In the genomic region with DNA sequence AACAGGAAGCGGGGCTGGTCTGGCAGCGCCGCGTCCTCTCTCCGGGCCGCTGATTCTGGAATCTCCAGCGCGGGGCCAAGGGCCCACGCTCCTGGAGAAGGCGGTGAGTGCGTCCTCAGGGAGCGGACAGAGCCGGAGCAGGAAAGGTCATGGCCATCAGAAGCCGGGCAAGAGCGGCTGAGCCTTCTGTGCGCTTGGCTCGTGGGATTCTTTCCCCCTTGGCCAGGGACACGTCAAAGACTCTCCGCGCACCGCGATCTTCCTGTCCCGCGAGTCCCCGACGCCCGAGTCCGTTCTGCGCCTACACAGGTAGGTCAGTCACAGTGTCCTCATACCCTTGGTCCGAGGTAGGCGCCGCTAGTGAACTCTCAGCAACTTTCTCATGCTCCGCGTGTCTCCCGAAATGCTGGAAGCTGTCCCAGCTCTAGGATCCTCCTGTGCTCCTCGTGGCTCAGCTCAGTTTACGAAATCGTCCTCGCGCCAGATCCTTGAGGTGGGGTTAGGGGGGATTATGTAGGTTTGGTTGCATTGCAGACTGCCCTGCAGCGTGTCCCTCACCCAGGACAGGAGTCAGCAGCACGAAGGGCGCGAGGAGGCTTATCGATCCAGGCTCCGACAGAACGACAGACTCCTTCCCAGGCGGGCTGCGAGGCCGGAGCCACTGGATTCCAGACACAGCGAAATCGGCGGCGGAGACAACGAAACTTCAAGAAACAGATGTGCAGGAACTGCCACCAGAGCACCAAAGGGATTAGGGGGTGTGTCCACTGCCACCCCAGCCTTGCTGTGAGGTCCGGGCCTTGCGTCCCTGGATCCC, we compare ENCODE assay signal across 13 cellular contexts. TPM values are rescaled to one million over a fixed set of nuclear protein-coding genes. Genes with fewer than 3 reads are reported as not detected.
DNase-seq lines count a peak whose midpoint lies in the region; ATAC-seq and TF ChIP-seq lines count a peak whose summit lies in the region.
"Had no signal": no experiment of that assay in that cellular context is flagged by ENCODE, and none has a peak within 500 bp of the region (broad histone marks: within the 10 kb centered on the region; RNA-seq: fewer than 3 reads in every experiment).

No MANE protein-coding gene starts in this region.

- TF ChIP-seq POLR2A in Peyer's patch (IDR thresholded peaks at IDR 0.05) (no peak), esophagus squamous epithelium (IDR thresholded peaks at IDR 0.05) (no peak)

- H3K4me3 Mint-ChIP-seq in naive B cell: peak overlapping the region in 7 of 8 donors; percentile 58 to 88 (median 79)

- ATAC-seq in naive B cell (ENCODE audit: low read depth in 2 of 2) (no peak), GM19455 (IDR thresholded peaks at IDR 0.05; ENCODE audit: unreplicated experiment) (no peak)
- ATAC-seq: K562 had no signal

- H3K36me3 Mint-ChIP-seq in naive B cell: no peaks in the 10 kb centered on the region
- H3K36me3 Mint-ChIP-seq: activated naive CD8-positive, alpha-beta T cell treated with anti-CD3 and anti-CD28 coated beads, Interleukin-2, amount 10 ng/mL, durations not matched to agents 7 days and 5 days had no signal

- intact Hi-C loops in esophagus squamous epithelium (cut with DNase I): no loop called here

- peaks cover 0 to 11% (median 0%) of the 10 kb centered on the region in 11 experiments; a peak in 6 of 22 replicates for H3K9me3 ChIP-seq in BLaER1 treated with 17β-estradiol and CSF1 and Interleukin-3, amounts not matched to agents 10 nM and 100 nM (replicated peaks in 1 of 11)
- H3K9me3 ChIP-seq in Peyer's patch (no peaks in the 10 kb centered on the region), esophagus squamous epithelium (no peaks in the 10 kb centered on the region)
- H3K9me3 ChIP-seq: right lobe of liver had no signal

- peaks cover 0 to 3% (median 0%) of the 10 kb centered on the region in 7 donors for H3K9me3 Mint-ChIP-seq in naive B cell
- H3K9me3 Mint-ChIP-seq: activated naive CD8-positive, alpha-beta T cell treated with anti-CD3 and anti-CD28 coated beads, Interleukin-2, amount 10 ng/mL, durations not matched to agents 7 days and 5 days had no signal

- H3K36me3 ChIP-seq in BLaER1 treated with 17β-estradiol and CSF1 and Interleukin-3, amounts not matched to agents 10 nM and 100 nM: no peaks in the 10 kb centered on the region
- H3K36me3 ChIP-seq in Peyer's patch: no peaks in the 10 kb centered on the region
- H3K36me3 ChIP-seq in esophagus squamous epithelium: no peaks in the 10 kb centered on the region
- H3K36me3 ChIP-seq: right lobe of liver had no signal

- H3K4me3 ChIP-seq in BLaER1 treated with 17β-estradiol and CSF1 and Interleukin-3, amounts not matched to agents 10 nM and 100 nM: peak overlapping the region; percentile 36 to 67 (median 52); a peak in 15 of 20 replicates
- H3K4me3 ChIP-seq in Peyer's patch: peak overlapping the region in 3 of 4 donors; percentile 12 to 23 (median 20)
- H3K4me3 ChIP-seq in esophagus squamous epithelium: peak overlapping the region in 3 of 4 donors; percentile 9 to 52 (median 28)
- H3K4me3 ChIP-seq: K562, right lobe of liver had no signal

- TF ChIP-seq CTCF in Peyer's patch (IDR thresholded peaks at IDR 0.05) (no peak), esophagus squamous epithelium (IDR thresholded peaks at IDR 0.05) (no peak)

- no peak for DNase-seq in Peyer's patch
- DNase-seq in esophagus squamous epithelium (lab: John Stamatoyannopoulos, UW): no peak
- DNase-seq in naive B cell: no peak
- no peak for DNase-seq in NAMALWA (ENCODE audit: low spot score)
- no peak for DNase-seq in activated gamma-delta T cell (lab: John Stamatoyannopoulos, UW)
- no peak for DNase-seq in mesenteric fat pad (ENCODE audit: low spot score)
- DNase-seq: NCI-H446 treated with DMSO at 0.1 percent for 48 hours, right lobe of liver had no signal

- H3K27me3 ChIP-seq in BLaER1 treated with 17β-estradiol and CSF1 and Interleukin-3, amounts not matched to agents 10 nM and 100 nM: peaks cover 52 to 84% (median 77%) of the 10 kb centered on the region in 11 experiments
- H3K27me3 ChIP-seq in Peyer's patch (peaks cover 0 to 39% of the 10 kb centered on the region in 2 donors), esophagus squamous epithelium (peaks cover 18 to 100% (median 25%) of the 10 kb centered on the region in 4 donors)

- no peak overlapping the region for H3K27ac Mint-ChIP-seq in naive B cell
- H3K27ac Mint-ChIP-seq: activated naive CD8-positive, alpha-beta T cell treated with anti-CD3 and anti-CD28 coated beads, Interleukin-2, amount 10 ng/mL, durations not matched to agents 7 days and 5 days had no signal

- H3K4me1 Mint-ChIP-seq in naive B cell: peaks cover 19 to 38% (median 33%) of the 10 kb centered on the region in 3 donors

- peaks cover 0 to 20% (median 0%) of the 10 kb centered on the region in 11 experiments; a peak in 2 of 22 replicates for H4K20me1 ChIP-seq in BLaER1 treated with 17β-estradiol and CSF1 and Interleukin-3, amounts not matched to agents 10 nM and 100 nM

- H3K27me3 Mint-ChIP-seq in naive B cell: peaks cover 93 to 96% (median 96%) of the 10 kb centered on the region in 3 donors

- peak overlapping the region; percentile 89 to 98 (median 95) for H3K4me2 ChIP-seq in BLaER1 treated with 17β-estradiol and CSF1 and Interleukin-3, amounts not matched to agents 10 nM and 100 nM

- peak overlapping the region in 8 of 11 experiments; percentile 64 to 79 (median 74); a peak in 14 of 22 replicates for H3K27ac ChIP-seq in BLaER1 treated with 17β-estradiol and CSF1 and Interleukin-3, amounts not matched to agents 10 nM and 100 nM
- H3K27ac ChIP-seq in Peyer's patch (no peak overlapping the region), esophagus squamous epithelium (no peak overlapping the region)
- H3K27ac ChIP-seq: right lobe of liver had no signal

- peak overlapping the region in 7 of 11 experiments; percentile 62 to 71 (median 67); a peak in 10 of 22 replicates for H3K9ac ChIP-seq in BLaER1 treated with 17β-estradiol and CSF1 and Interleukin-3, amounts not matched to agents 10 nM and 100 nM

- 32 to 53% methylated on average over 3 to 34 of the region's 57 CpGs for WGBS in esophagus squamous epithelium, 2 donors

- peaks cover 46 to 68% (median 64%) of the 10 kb centered on the region in 10 experiments for H3K4me1 ChIP-seq in BLaER1 treated with 17β-estradiol and CSF1 and Interleukin-3, amounts not matched to agents 10 nM and 100 nM
- H3K4me1 ChIP-seq in Peyer's patch (peaks cover 0 to 25% (median 4%) of the 10 kb centered on the region in 4 donors), esophagus squamous epithelium (peaks cover 15 to 33% (median 17%) of the 10 kb centered on the region in 3 donors)

RNA-seq across cellular contexts. Expression of a gene that starts 8.7 kb away (rescaled TPM):
- 10 to 100 TPM in 1 of 4 donors, 1 to 10 TPM in 2, under 1 TPM in 1; 0.53 to 12.4 (median 3.1) TPM for total RNA-seq in Peyer's patch
- total RNA-seq in esophagus squamous epithelium: 1 to 10 TPM in 1 of 4 donors, under 1 TPM in 2, not detected in 1; 0.53 to 4.6 (median 0.95) TPM
- polyA plus RNA-seq in naive B cell (ENCODE audit: low read depth in 6 of 6): not detected
- total RNA-seq in mesenteric fat pad: 20.9 TPM
- total RNA-seq: activated naive CD8-positive, alpha-beta T cell treated with anti-CD3 and anti-CD28 coated beads, Interleukin-2, amount 10 ng/mL, durations not matched to agents 7 days and 5 days; T-helper 2 cell treated with Interferon-gamma antibody and Interleukin-4, amounts not matched to agents 100 ng/mL and 5 ng/mL, for 36 hours had no signal

RNA-seq across cellular contexts. Expression of a gene that starts 44.6 kb away (rescaled TPM):
- total RNA-seq in Peyer's patch: 10 to 100 TPM in 1 of 4 donors, 1 to 10 TPM in 3; 4.5 to 37.1 (median 7.5) TPM
- total RNA-seq in esophagus squamous epithelium: 10 to 100 TPM in 1 of 4 donors, 1 to 10 TPM in 3; 2.5 to 16.9 (median 8.2) TPM
- polyA plus RNA-seq in naive B cell (ENCODE audit: low read depth in 6 of 6): 10 to 100 TPM; 16.4 to 30.3 (median 21.6) TPM
- total RNA-seq in mesenteric fat pad: 18.8 TPM

RNA-seq across cellular contexts. Expression of a gene that starts 44.6 kb away (rescaled TPM):
- total RNA-seq in Peyer's patch (10 to 100 TPM; 54.8 to 69.6 (median 67.8) TPM), esophagus squamous epithelium (10 to 100 TPM; 23.9 to 48.6 (median 40.4) TPM), mesenteric fat pad (41.8 TPM)
- polyA plus RNA-seq in naive B cell (ENCODE audit: low read depth in 6 of 6): 10 to 100 TPM; 11.8 to 25.4 (median 19.9) TPM

Comparison
In these comparisons a context has a peak if more than half of its experiments do, and no peak if none do; other contexts are left out.
1. H3K27ac ChIP-seq: peak in BLaER1 treated with 17β-estradiol and CSF1 and Interleukin-3, amounts not matched to agents 10 nM and 100 nM (8 of 11); none in Peyer's patch (0 of 4) and esophagus squamous epithelium (0 of 4).
2. Peak in every context shown above with its lines, with median percentiles within 50 percentile points of each other: H3K4me3 ChIP-seq.